ENCODE assay signal across 29 cellular contexts in genomic region chr6:121641158-121641557, GRCh38.
"Had no signal": no experiment of that assay in that cellular context is flagged by ENCODE, and none has a peak within 500 bp of the region (broad histone marks: within the 10 kb centered on the region; RNA-seq: fewer than 3 reads in every experiment).

No MANE protein-coding gene starts in this region.

- H3K4me3 Mint-ChIP-seq: dendritic cell treated with granulocyte-macrophage colony-stimulating factor and Interleukin-4, amounts not matched to agents 40 ng/mL and 50 ng/mL, for 4 days; effector memory CD8-positive, alpha-beta T cell; endodermal cell; memory B cell; naive thymus-derived CD4-positive, alpha-beta T cell had no signal

- H3K36me3 Mint-ChIP-seq: memory B cell had no signal

- H3K36me3 ChIP-seq: colonic mucosa, esophagus squamous epithelium, gastrocnemius medialis, heart right ventricle, left lung had no signal

- ATAC-seq: effector memory CD8-positive, alpha-beta T cell; esophagus mucosa; gastrocnemius medialis; heart right ventricle; left cardiac atrium; left lung; left ventricle myocardium superior; naive thymus-derived CD4-positive, alpha-beta T cell had no signal

- H3K4me3 ChIP-seq: colonic mucosa, esophagus squamous epithelium, gastrocnemius medialis, heart right ventricle, left lung, lung had no signal

- H3K27ac ChIP-seq: colonic mucosa, epithelial cell of prostate, esophagus squamous epithelium, gastrocnemius medialis, heart right ventricle, left lung had no signal

- H3K4me1 ChIP-seq: colonic mucosa, esophagus squamous epithelium, gastrocnemius medialis, heart right ventricle, left lung had no signal

- H3K4me1 Mint-ChIP-seq: endodermal cell, memory B cell had no signal

- H3K9me3 ChIP-seq: colonic mucosa, gastrocnemius medialis had no signal

- DNase-seq: colonic mucosa; cortex of kidney; effector CD8-positive, alpha-beta T cell; effector memory CD8-positive, alpha-beta T cell; endodermal cell; erythroblast; esophagus squamous epithelium; foreskin fibroblast; foreskin melanocyte; gastrocnemius medialis; glutamatergic neuron; head of caudate nucleus; heart right ventricle; hippocampal formation; left cardiac atrium; left lung; left ventricle myocardium superior; mammary epithelial cell; mesendoderm; midbrain; naive thymus-derived CD4-positive, alpha-beta T cell had no signal

- H3K27me3 ChIP-seq: colonic mucosa, esophagus squamous epithelium, gastrocnemius medialis, heart right ventricle, left lung had no signal

- H3K27me3 Mint-ChIP-seq: dendritic cell treated with granulocyte-macrophage colony-stimulating factor and Interleukin-4, amounts not matched to agents 40 ng/mL and 50 ng/mL, for 4 days; effector memory CD8-positive, alpha-beta T cell; memory B cell; naive thymus-derived CD4-positive, alpha-beta T cell had no signal

- FAIRE-seq: endometrium, islet of Langerhans, keratinocyte had no signal

- H3K27ac Mint-ChIP-seq: dendritic cell treated with granulocyte-macrophage colony-stimulating factor and Interleukin-4, amounts not matched to agents 40 ng/mL and 50 ng/mL, for 4 days; effector memory CD8-positive, alpha-beta T cell; endodermal cell; memory B cell; naive thymus-derived CD4-positive, alpha-beta T cell had no signal
